In genomic region chr2:64049633-64050220, GRCh38 we compare ENCODE assay signal across 8 cellular contexts. TPM values are rescaled to one million over a fixed set of nuclear protein-coding genes. Genes with fewer than 3 reads are reported as not detected.
A peak's percentile ranks its signal among the peaks of the same experiment; 100 is the strongest.
DNase-seq lines count a peak whose midpoint lies in the region; ATAC-seq and TF ChIP-seq lines count a peak whose summit lies in the region.

No MANE protein-coding gene starts in this region.

- DNase-seq in DMS53 treated with DMSO at 0.1 percent for 48 hours (lab: John Stamatoyannopoulos, UW; ENCODE audit: unreplicated experiment): peak; percentile 62
- peak; percentile 84 for DNase-seq in Jurkat, Clone E6-1 (ENCODE audit: low read depth, low spot score)
- DNase-seq in OCI-M1 (lab: John Stamatoyannopoulos, UW): peak; percentile 75
- DNase-seq in activated T-cell treated with anti-CD3 and anti-CD28 coated beads for 48 hours (ENCODE audit: low read depth): peak; percentile 50
- peak; percentile 31 for DNase-seq in esophagus squamous epithelium (lab: John Stamatoyannopoulos, UW)
- DNase-seq in suprapubic skin (ENCODE audit: low spot score in 2 of 2): no peak

- H4K20me1 ChIP-seq in neural cell (ENCODE audit: insufficient read depth): no peaks in the 10 kb centered on the region

- peak; percentile 91 for TF ChIP-seq RAD21 in neural cell (conservative IDR thresholded peaks at IDR 0.05)

- H3K27me3 ChIP-seq in esophagus squamous epithelium (no peaks in the 10 kb centered on the region), neural cell (ENCODE audit: insufficient read depth, low read depth, low read length) (no peaks in the 10 kb centered on the region), suprapubic skin (no peaks in the 10 kb centered on the region)

- H3K9me3 ChIP-seq in esophagus squamous epithelium (no peaks in the 10 kb centered on the region), neural cell (ENCODE audit: low read length) (no peaks in the 10 kb centered on the region), suprapubic skin (no peaks in the 10 kb centered on the region)

- H3K9ac ChIP-seq in neural cell (ENCODE audit: low read length): no peak overlapping the region

- ATAC-seq in GM21528 (IDR thresholded peaks at IDR 0.05; ENCODE audit: low FRiP score, unreplicated experiment): peak; percentile 86

- H3K4me2 ChIP-seq in neural cell (ENCODE audit: low read length): no peak overlapping the region

- intact Hi-C loops in esophagus squamous epithelium (cut with DNase I): loop anchor here (10.0 kb wide), 2 partner anchors 275 to 435 kb away; no protein-coding TSS in a partner anchor

- no peaks in the 10 kb centered on the region for H3K9me2 ChIP-seq in neural cell (ENCODE audit: insufficient read depth, low read length)

- H3K4me3 ChIP-seq in Jurkat, Clone E6-1 (ENCODE audit: low read length): no peak overlapping the region
- no peak overlapping the region for H3K4me3 ChIP-seq in esophagus squamous epithelium
- no peak overlapping the region for H3K4me3 ChIP-seq in neural cell (ENCODE audit: low read length)
- no peak overlapping the region for H3K4me3 ChIP-seq in suprapubic skin

- TF ChIP-seq EP300 in neural cell (conservative IDR thresholded peaks at IDR 0.05; ENCODE audit: poor library complexity, severe bottlenecking) (no peak), suprapubic skin (IDR thresholded peaks at IDR 0.05) (no peak)

- H3K36me3 ChIP-seq in esophagus squamous epithelium (no peaks in the 10 kb centered on the region), neural cell (ENCODE audit: insufficient read depth, low read length) (no peaks in the 10 kb centered on the region), suprapubic skin (no peaks in the 10 kb centered on the region)

- H3F3A ChIP-seq in neural cell (ENCODE audit: insufficient read depth, low read length, poor library complexity, severe bottlenecking): no peaks in the 10 kb centered on the region

- TF ChIP-seq POLR2A in esophagus squamous epithelium (IDR thresholded peaks at IDR 0.05) (no peak), suprapubic skin (IDR thresholded peaks at IDR 0.05) (no peak)

- H3K27ac ChIP-seq in esophagus squamous epithelium (peak overlapping the region in 2 of 4 donors; percentile 32 to 58), neural cell (ENCODE audit: low read length) (no peak overlapping the region), suprapubic skin (no peak overlapping the region)

- WGBS in esophagus squamous epithelium, 2 donors: 0 to 5% methylated on average over 3 of the region's 3 CpGs
- WGBS in suprapubic skin: 2% methylated on average over 3 of the region's 3 CpGs

- H3K79me2 ChIP-seq in neural cell (replicated peaks; ENCODE audit: insufficient read depth, low read length): no peaks in the 10 kb centered on the region

- peak; percentile 54 to 94 (median 81) for TF ChIP-seq CTCF in esophagus squamous epithelium (IDR thresholded peaks at IDR 0.05)
- peak; percentile 89 for TF ChIP-seq CTCF in neural cell (IDR thresholded peaks at IDR 0.05; ENCODE audit: poor library complexity, severe bottlenecking)
- TF ChIP-seq CTCF in suprapubic skin (IDR thresholded peaks at IDR 0.05): peak; percentile 64 to 76

- no peak overlapping the region for H2AFZ ChIP-seq in neural cell (ENCODE audit: low read depth, low read length)

- H3K4me1 ChIP-seq in esophagus squamous epithelium (peaks cover 0 to 15% (median 3%) of the 10 kb centered on the region in 3 donors), suprapubic skin (peaks cover 4% of the 10 kb centered on the region)

TF ChIP-seq in neural cell, 6 proteins besides CTCF, POLR2A, EP300 and RAD21:
- no peak for TF ChIP-seq REST (IDR thresholded peaks at IDR 0.05; ENCODE audit: borderline replicate concordance)
- TF ChIP-seq SMC3 (conservative IDR thresholded peaks at IDR 0.05; ENCODE audit: poor library complexity): peak; percentile 86

RNA-seq across cellular contexts. Expression of gene VPS54, which starts 30.5 kb away (rescaled TPM):
- 8.5 TPM for polyA plus RNA-seq in Jurkat, Clone E6-1 (2012; ENCODE audit: insufficient read depth, insufficient read length)
- 10 to 100 TPM; 10.4 to 25.2 (median 19.0) TPM for total RNA-seq in esophagus squamous epithelium
- polyA plus RNA-seq in neural cell: 34.2 and 35.3 TPM in 2 replicates
- polyA minus RNA-seq in neural cell: 42.9 and 46.8 TPM in 2 replicates
- total RNA-seq in suprapubic skin: 10 to 100 TPM; 14.6 to 28.8 (median 21.8) TPM

Comparison
In these comparisons a context has a peak if more than half of its experiments do, and no peak if none do; other contexts are left out.
1. DNase-seq: peak in DMS53 treated with DMSO at 0.1 percent for 48 hours (single experiment), Jurkat, Clone E6-1 (single experiment), OCI-M1 (single experiment), activated T-cell treated with anti-CD3 and anti-CD28 coated beads for 48 hours (single experiment) and esophagus squamous epithelium (single experiment); none in suprapubic skin (0 of 2).
2. Peak in every context shown above with its lines, with median percentiles within 50 percentile points of each other: CTCF ChIP-seq.